ENCODE assay signal across 9 cellular contexts in the genomic region with DNA sequence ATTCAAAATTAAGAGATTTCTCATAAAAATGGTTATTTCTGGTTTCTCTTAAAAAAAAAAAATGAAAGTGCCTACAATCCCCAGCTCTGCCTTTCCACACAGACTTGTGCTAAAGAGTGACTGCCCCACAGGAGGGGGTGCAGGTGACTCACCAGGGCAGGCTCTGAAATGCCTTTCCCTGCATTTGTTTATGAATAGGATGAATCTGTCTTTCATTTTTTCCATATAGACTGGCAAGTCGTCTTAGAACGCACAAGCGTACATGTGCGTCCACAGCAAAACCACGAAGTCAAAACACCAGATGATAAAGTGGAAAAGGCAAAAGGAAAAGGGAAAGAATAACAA.
DNase-seq lines count a peak whose midpoint lies in the region; FAIRE-seq and TF ChIP-seq lines count a peak whose summit lies in the region.
"Had no signal": no experiment of that assay in that cellular context is flagged by ENCODE, and none has a peak within 500 bp of the region (broad histone marks: within the 10 kb centered on the region; RNA-seq: fewer than 3 reads in every experiment).

No MANE protein-coding gene starts in this region.

- CTCF ChIA-PET in PC-9 (lab: Charles Lee): no interaction called here
- CTCF ChIA-PET in CD4-positive, alpha-beta memory T cell (lab: Charles Lee; ENCODE audit: partially characterized antibody): interaction anchor here (1.2 kb wide), 1 partner anchor 9 kb away, joined by 3 read pairs; no protein-coding TSS in a partner anchor

- H3K27me3 ChIP-seq in PC-9 (ENCODE audit: insufficient read depth, low read depth): no peaks in the 10 kb centered on the region
- H3K27me3 ChIP-seq in CD4-positive, alpha-beta memory T cell (ENCODE audit: insufficient read depth, low read length): no peaks in the 10 kb centered on the region

- no peaks in the 10 kb centered on the region for H3K36me3 Mint-ChIP-seq in T-helper 2 cell treated with Interferon-gamma antibody and Interleukin-4, amounts not matched to agents 5 μg/mL and 100 μg/mL, for 36 hours (ENCODE audit: low read depth)
- no peaks in the 10 kb centered on the region for H3K36me3 Mint-ChIP-seq in CD4-positive, alpha-beta memory T cell

- no TSS peak for BruUV-seq in PC-9 (replicated peaks; lab: Mats Ljungman, UMichigan)

- peaks cover 50% of the 10 kb centered on the region for H3K4me1 ChIP-seq in PC-9 (replicated peaks; ENCODE audit: insufficient read depth)
- H3K4me1 ChIP-seq in CD4-positive, alpha-beta memory T cell (ENCODE audit: insufficient read depth, low read length): no peaks in the 10 kb centered on the region

- H3F3A ChIP-seq in PC-9 (ENCODE audit: insufficient read depth, low read depth): peaks cover 16% of the 10 kb centered on the region; the same call in 1 of the 2 replicates

- no peak overlapping the region for H3K4me3 Mint-ChIP-seq in T-helper 2 cell treated with Interferon-gamma antibody and Interleukin-4, amounts not matched to agents 5 μg/mL and 100 μg/mL, for 36 hours
- H3K4me3 Mint-ChIP-seq in CD4-positive, alpha-beta memory T cell: no peak overlapping the region

- H3K4me3 ChIP-seq in PC-9 (peak overlapping the region; percentile 4; the same call in 1 of the 2 replicates), choroid plexus epithelial cell (ENCODE audit: low read depth, low read length) (no peak overlapping the region)
- H3K4me3 ChIP-seq in CD4-positive, alpha-beta memory T cell (ENCODE audit: low read length in 2 of 2): no peak overlapping the region

- H3K9me2 ChIP-seq in PC-9 (ENCODE audit: insufficient read depth): no peaks in the 10 kb centered on the region

- H3K27me3 Mint-ChIP-seq in T-helper 2 cell treated with Interferon-gamma antibody and Interleukin-4, amounts not matched to agents 5 μg/mL and 100 μg/mL, for 36 hours (ENCODE audit: low read depth): peaks cover 5% of the 10 kb centered on the region
- peaks cover 2 to 4% of the 10 kb centered on the region in 2 donors for H3K27me3 Mint-ChIP-seq in CD4-positive, alpha-beta memory T cell

- peaks cover 9% of the 10 kb centered on the region for H3K4me1 Mint-ChIP-seq in T-helper 2 cell treated with Interferon-gamma antibody and Interleukin-4, amounts not matched to agents 5 μg/mL and 100 μg/mL, for 36 hours (ENCODE audit: low read depth)
- peaks cover 0 to 8% (median 1%) of the 10 kb centered on the region in 4 donors for H3K4me1 Mint-ChIP-seq in CD4-positive, alpha-beta memory T cell

- no peak overlapping the region for H2AFZ ChIP-seq in PC-9

- peak overlapping the region; percentile 60 for H3K4me2 ChIP-seq in PC-9

- POLR2A ChIA-PET in PC-9 (lab: Charles Lee; ENCODE audit: unreplicated experiment): no interaction called here
- POLR2A ChIA-PET in CD4-positive, alpha-beta memory T cell (lab: Charles Lee; ENCODE audit: partially characterized antibody): no interaction called here

- peak; percentile 52 for DNase-seq in T-helper 2 cell treated with Interferon-gamma antibody and Interleukin-4, amounts not matched to agents 5 μg/mL and 100 μg/mL, for 36 hours (ENCODE audit: low spot score)
- no peak for DNase-seq in T-helper 2 cell
- peak; percentile 53 to 57 for DNase-seq in PC-9
- DNase-seq in choroid plexus epithelial cell (ENCODE audit: low read depth): peak; percentile 96
- peak; percentile 43 for DNase-seq in renal cortical epithelial cell (ENCODE audit: low read depth)
- no peak for DNase-seq in NCI-H1436 (lab: John Stamatoyannopoulos, UW)
- no peak for DNase-seq in GM12891 (ENCODE audit: insufficient read length, low spot score)
- no peak for DNase-seq in CD4-positive, alpha-beta memory T cell
- DNase-seq: KBM-7 had no signal

- no peaks in the 10 kb centered on the region for H3K9me3 Mint-ChIP-seq in T-helper 2 cell treated with Interferon-gamma antibody and Interleukin-4, amounts not matched to agents 5 μg/mL and 100 μg/mL, for 36 hours
- H3K9me3 Mint-ChIP-seq in CD4-positive, alpha-beta memory T cell: peaks cover 0 to 1% (median 0%) of the 10 kb centered on the region in 8 donors

- H3K36me3 ChIP-seq in PC-9 (ENCODE audit: low read depth): no peaks in the 10 kb centered on the region
- no peaks in the 10 kb centered on the region for H3K36me3 ChIP-seq in CD4-positive, alpha-beta memory T cell (ENCODE audit: insufficient read depth, low read length)

- TF ChIP-seq POLR2A in GM12891 (IDR thresholded peaks at IDR 0.05; ENCODE audit: low read depth, low read length): no peak

- peak overlapping the region; percentile 40 for H3K27ac ChIP-seq in PC-9
- H3K27ac ChIP-seq in CD4-positive, alpha-beta memory T cell (ENCODE audit: low read depth, low read length): no peak overlapping the region

- no peaks in the 10 kb centered on the region; the same call in 1 of the 2 replicates for H3K9me3 ChIP-seq in PC-9 (ENCODE audit: insufficient read depth, low read depth)
- no peaks in the 10 kb centered on the region for H3K9me3 ChIP-seq in CD4-positive, alpha-beta memory T cell (ENCODE audit: control insufficient read depth in 1 of 2, low read length in 2 of 2)

- no peaks in the 10 kb centered on the region for H4K20me1 ChIP-seq in PC-9 (ENCODE audit: insufficient read depth)

- TF ChIP-seq CTCF in PC-9 (conservative IDR thresholded peaks at IDR 0.05) (no peak), choroid plexus epithelial cell (conservative IDR thresholded peaks at IDR 0.05; ENCODE audit: low read depth, low read length) (no peak)

- intact Hi-C loops in PC-9 (cut with micrococcal nuclease; ENCODE audit: unreplicated experiment): no loop called here
- intact Hi-C loops in CD4-positive, alpha-beta memory T cell (cut with micrococcal nuclease): no loop called here

- H3K79me2 ChIP-seq in PC-9 (ENCODE audit: low read depth): no peaks in the 10 kb centered on the region

- H3K27ac Mint-ChIP-seq in T-helper 2 cell treated with Interferon-gamma antibody and Interleukin-4, amounts not matched to agents 5 μg/mL and 100 μg/mL, for 36 hours: peak overlapping the region; percentile 5
- peak overlapping the region in 1 of 7 donors; percentile 39 for H3K27ac Mint-ChIP-seq in CD4-positive, alpha-beta memory T cell

- FAIRE-seq in GM12891 (lab: Jason Lieb, UNC): no peak

TF ChIP-seq in GM12891, 5 proteins besides CTCF, POLR2A, EP300 and RAD21:
- TF ChIP-seq POU2F2 (IDR thresholded peaks at IDR 0.05; ENCODE audit: low read depth, low read length) (no peak), SPI1 (IDR thresholded peaks at IDR 0.05; ENCODE audit: low read depth, low read length) (no peak), POLR2AphosphoS5 (IDR thresholded peaks at IDR 0.05; ENCODE audit: low read depth, low read length) (no peak), PAX5 (IDR thresholded peaks at IDR 0.05; ENCODE audit: insufficient read depth, low read length, severe bottlenecking) (no peak), TAF1 (IDR thresholded peaks at IDR 0.05; ENCODE audit: low read depth, low read length) (no peak)

Comparison
In these comparisons a context has a peak if more than half of its experiments do, and no peak if none do; other contexts are left out.
1. DNase-seq: peak in T-helper 2 cell treated with Interferon-gamma antibody and Interleukin-4, amounts not matched to agents 5 μg/mL and 100 μg/mL, for 36 hours (single experiment), PC-9 (2 of 2), choroid plexus epithelial cell (single experiment) and renal cortical epithelial cell (single experiment); none in T-helper 2 cell (0 of 5), NCI-H1436 (single experiment), GM12891 (single experiment) and CD4-positive, alpha-beta memory T cell (0 of 5).